In the genomic region with DNA sequence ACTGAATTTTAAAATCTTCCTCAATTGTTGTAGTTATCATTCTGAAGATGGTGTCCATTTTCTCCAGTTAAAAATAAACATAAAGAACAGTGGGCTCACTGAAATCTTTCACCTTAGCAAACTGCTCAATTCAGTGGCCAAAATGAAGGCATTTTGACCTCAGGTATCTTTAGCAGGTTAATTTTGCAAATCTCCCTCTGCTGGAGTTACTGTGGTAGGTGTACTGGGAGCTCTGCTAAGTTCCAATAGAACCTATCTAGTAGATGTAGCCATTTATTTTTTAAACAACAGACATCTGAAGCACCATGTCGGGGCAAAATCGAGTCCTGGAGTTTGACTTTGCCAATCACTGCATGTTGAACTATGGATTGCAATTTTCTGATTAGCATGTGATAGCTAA, we compare ENCODE assay signal across 13 cellular contexts.
A peak's percentile ranks its signal among the peaks of the same experiment; 100 is the strongest.
DNase-seq lines count a peak whose midpoint lies in the region; ATAC-seq and TF ChIP-seq lines count a peak whose summit lies in the region.
"Had no signal": no experiment of that assay in that cellular context is flagged by ENCODE, and none has a peak within 500 bp of the region (broad histone marks: within the 10 kb centered on the region; RNA-seq: fewer than 3 reads in every experiment).

No MANE protein-coding gene starts in this region.

- intact Hi-C loops in thyroid gland (cut with DNase I) = no loop called here

- WGBS in thyroid gland, 2 donors = 90 to 98% methylated on average over 2 of the region's 2 CpGs

- no peaks in the 10 kb centered on the region for H3K4me1 Mint-ChIP-seq in T-helper 17 cell
- H3K4me1 Mint-ChIP-seq: CD4-positive, CD25-positive, alpha-beta regulatory T cell had no signal

- TF ChIP-seq CTCF in VCaP (conservative IDR thresholded peaks at IDR 0.05) (peak; percentile 62), foreskin keratinocyte (conservative IDR thresholded peaks at IDR 0.05) (peak; percentile 49), thyroid gland (IDR thresholded peaks at IDR 0.05) (peak in 4 of 6 experiments; percentile 2 to 31 (median 22))

- H3K27me3 ChIP-seq in foreskin keratinocyte = no peaks in the 10 kb centered on the region
- no peaks in the 10 kb centered on the region for H3K27me3 ChIP-seq in thyroid gland
- H3K27me3 ChIP-seq: tibial artery had no signal

- H3K27ac Mint-ChIP-seq in T-helper 17 cell = no peak overlapping the region
- H3K27ac Mint-ChIP-seq: activated CD8-positive, alpha-beta T cell treated with anti-CD3 and anti-CD28 coated beads, Interleukin-2, amount 10 ng/mL, durations not matched to agents 7 days and 5 days; CD4-positive, CD25-positive, alpha-beta regulatory T cell had no signal

- peaks cover 2% of the 10 kb centered on the region for H3K36me3 Mint-ChIP-seq in T-helper 17 cell (ENCODE audit: low read depth)
- H3K36me3 Mint-ChIP-seq: CD4-positive, CD25-positive, alpha-beta regulatory T cell had no signal

- no peaks in the 10 kb centered on the region for H3K9me3 ChIP-seq in thyroid gland
- no peaks in the 10 kb centered on the region for H3K9me3 ChIP-seq in T-helper 17 cell (ENCODE audit: control insufficient read depth, low read length, poor library complexity, severe bottlenecking)
- H3K9me3 ChIP-seq: tibial artery had no signal

- H3K4me3 ChIP-seq in thyroid gland (replicated peaks in 1 of 3) = no peak overlapping the region
- H3K4me3 ChIP-seq: tibial artery had no signal

- no peaks in the 10 kb centered on the region for H3K4me1 ChIP-seq in foreskin keratinocyte
- H3K4me1 ChIP-seq in thyroid gland = peaks cover 23 to 34% of the 10 kb centered on the region in 2 donors

- ATAC-seq in foreskin keratinocyte = no peak
- ATAC-seq in T-helper 17 cell = no peak
- ATAC-seq: activated CD8-positive, alpha-beta T cell treated with anti-CD3 and anti-CD28 coated beads, Interleukin-2, amount 10 ng/mL, durations not matched to agents 7 days and 5 days had no signal

- H3K27ac ChIP-seq in VCaP (no peak overlapping the region), foreskin keratinocyte (no peak overlapping the region), thyroid gland (no peak overlapping the region)
- H3K27ac ChIP-seq: tibial artery had no signal

- no peak for TF ChIP-seq POLR2A in thyroid gland (IDR thresholded peaks at IDR 0.05)

- H3K27me3 Mint-ChIP-seq in T-helper 17 cell = peaks cover 12% of the 10 kb centered on the region

- H3K36me3 ChIP-seq in thyroid gland = no peaks in the 10 kb centered on the region
- H3K36me3 ChIP-seq: tibial artery had no signal

- DNase-seq in HT-29 (ENCODE audit: low spot score) = peak; percentile 52
- no peak for DNase-seq in foreskin keratinocyte
- DNase-seq in thyroid gland = no peak
- no peak for DNase-seq in COLO829 (ENCODE audit: low spot score)
- no peak for DNase-seq in T-helper 17 cell
- no peak for DNase-seq in EL
- DNase-seq: activated CD8-positive, alpha-beta T cell treated with anti-CD3 and anti-CD28 coated beads, Interleukin-2, amount 10 ng/mL, durations not matched to agents 7 days and 5 days; anterior cingulate cortex; CD4-positive, CD25-positive, alpha-beta regulatory T cell; GF-D8; islet precursor cell; tibial artery had no signal

- H3K4me3 Mint-ChIP-seq in T-helper 17 cell = no peak overlapping the region
- H3K4me3 Mint-ChIP-seq: activated CD8-positive, alpha-beta T cell treated with anti-CD3 and anti-CD28 coated beads, Interleukin-2, amount 10 ng/mL, durations not matched to agents 7 days and 5 days; CD4-positive, CD25-positive, alpha-beta regulatory T cell had no signal
